ENCODE assay signal across 1 cellular context in genomic region chr12:53468286-53468685, GRCh38.
TF ChIP-seq lines count a peak whose summit lies in the region.

No MANE protein-coding gene starts in this region.

TF ChIP-seq in HepG2, 621 proteins besides CTCF, POLR2A, EP300 and RAD21:
- no peak for TF ChIP-seq ZNF670 (CRISPR knock-in tag; IDR thresholded peaks at IDR 0.05; ENCODE audit: borderline replicate concordance)
- TF ChIP-seq TAF1 (CRISPR knock-in tag; IDR thresholded peaks at IDR 0.05), result no peak
- TF ChIP-seq SRSF4 (IDR thresholded peaks at IDR 0.05; ENCODE audit: low read depth, low read length, poor library complexity, severe bottlenecking), result no peak
- TF ChIP-seq MXD4 (CRISPR knock-in tag; IDR thresholded peaks at IDR 0.05), result no peak
- peak; percentile 89 for TF ChIP-seq RBM22 (optimal IDR thresholded peaks at IDR 0.05; ENCODE audit: low read length)
- no peak for TF ChIP-seq ZNF10 (CRISPR knock-in tag; IDR thresholded peaks at IDR 0.05; ENCODE audit: borderline replicate concordance, low read depth)
- TF ChIP-seq RBFOX2 (IDR thresholded peaks at IDR 0.05; ENCODE audit: low read depth, low read length), result peak; percentile 63
- TF ChIP-seq NCOA5 (CRISPR knock-in tag; IDR thresholded peaks at IDR 0.05), result no peak
- TF ChIP-seq RNF2 (conservative IDR thresholded peaks at IDR 0.05; ENCODE audit: low read depth), result no peak
- TF ChIP-seq KLF13 (CRISPR knock-in tag; IDR thresholded peaks at IDR 0.05), result no peak
